ENCODE assay signal across 10 cellular contexts in genomic region chr21:42527127-42527488, GRCh38. TPM values are rescaled to one million over a fixed set of nuclear protein-coding genes. Genes with fewer than 3 reads are reported as not detected.
DNase-seq lines count a peak whose midpoint lies in the region; ATAC-seq and TF ChIP-seq lines count a peak whose summit lies in the region.
"Had no signal": no experiment of that assay in that cellular context is flagged by ENCODE, and none has a peak within 500 bp of the region (broad histone marks: within the 10 kb centered on the region; RNA-seq: fewer than 3 reads in every experiment).

No MANE protein-coding gene starts in this region.

- H3K36me3 ChIP-seq in breast epithelium (no peaks in the 10 kb centered on the region), mammary epithelial cell (ENCODE audit: insufficient read depth, low read length) (no peaks in the 10 kb centered on the region), mesenchymal stem cell (ENCODE audit: control insufficient read depth in 1 of 2, insufficient read depth in 2 of 2, low read depth in 1 of 2, low read length in 2 of 2) (peaks cover 0 to 46% of the 10 kb centered on the region in 2 experiments), transverse colon (no peaks in the 10 kb centered on the region), osteoblast (ENCODE audit: insufficient read depth, low read length) (no peaks in the 10 kb centered on the region)

- H3K9ac ChIP-seq in mammary epithelial cell (ENCODE audit: insufficient read depth, low read length) (no peak overlapping the region), mesenchymal stem cell (ENCODE audit: low read length) (no peak overlapping the region)

- H3K9me3 ChIP-seq in breast epithelium (no peaks in the 10 kb centered on the region), mammary epithelial cell (replicated peaks; ENCODE audit: insufficient read depth, low read length) (no peaks in the 10 kb centered on the region), mesenchymal stem cell (ENCODE audit: control insufficient read depth, low read length) (no peaks in the 10 kb centered on the region), transverse colon (no peaks in the 10 kb centered on the region), osteoblast (ENCODE audit: low read depth, low read length) (no peaks in the 10 kb centered on the region)

- H2BK5ac ChIP-seq in mesenchymal stem cell (ENCODE audit: low read depth, low read length, poor library complexity, severe bottlenecking) = no peak overlapping the region

- peaks cover 21% of the 10 kb centered on the region for H3K79me1 ChIP-seq in mesenchymal stem cell (replicated peaks; ENCODE audit: low read length, poor library complexity, severe bottlenecking)

- no peaks in the 10 kb centered on the region for H3K9me3 Mint-ChIP-seq in activated T-helper 1 cell treated with anti-CD3 and anti-CD28 coated beads, Interleukin-12 subunit alpha, Interleukin-12 subunit beta, Interleukin-2, Interleukin-4 antibody, amounts not matched to agents 30 ng/mL and 10 ng/mL and 1 ng/mL, durations not matched to agents 14 hours and 24 hours and 36 hours

- H3K79me2 ChIP-seq in mammary epithelial cell (ENCODE audit: insufficient read depth, low read length) (no peaks in the 10 kb centered on the region), osteoblast (ENCODE audit: insufficient read depth, low read length) (no peaks in the 10 kb centered on the region)

- H3K4me3 ChIP-seq in breast epithelium (no peak overlapping the region), mammary epithelial cell (replicated peaks in 1 of 3; ENCODE audit: insufficient read depth in 1 of 3, low read depth in 2 of 3, low read length in 3 of 3) (no peak overlapping the region), mesenchymal stem cell (ENCODE audit: insufficient read depth in 1 of 2, low read depth in 1 of 2, low read length in 2 of 2) (no peak overlapping the region), transverse colon (no peak overlapping the region), osteoblast (ENCODE audit: insufficient read depth, low read length) (no peak overlapping the region)
- H3K4me3 ChIP-seq: SK-N-MC had no signal

- H2AFZ ChIP-seq in mammary epithelial cell (ENCODE audit: low read depth, low read length) (no peak overlapping the region), mesenchymal stem cell (ENCODE audit: low read depth, low read length) (no peak overlapping the region), osteoblast (ENCODE audit: low read length) (no peak overlapping the region)

- no peak overlapping the region for H2BK120ac ChIP-seq in mesenchymal stem cell (ENCODE audit: low read depth, low read length)

- no peak overlapping the region for H3K18ac ChIP-seq in mesenchymal stem cell (ENCODE audit: low read depth in 1 of 2, low read length in 2 of 2)

- H2AK5ac ChIP-seq in mesenchymal stem cell (ENCODE audit: low read length, severe bottlenecking) = peak overlapping the region; percentile 81

- H4K20me1 ChIP-seq in mammary epithelial cell (ENCODE audit: insufficient read depth, low read length) = no peaks in the 10 kb centered on the region
- no peaks in the 10 kb centered on the region for H4K20me1 ChIP-seq in osteoblast (ENCODE audit: insufficient read depth, low read length)

- H2BK15ac ChIP-seq in mesenchymal stem cell (ENCODE audit: low read depth, poor library complexity, severe bottlenecking) = no peak overlapping the region

- ATAC-seq in GM18909 (IDR thresholded peaks at IDR 0.05; ENCODE audit: poor library complexity, unreplicated experiment) = no peak

- no peak overlapping the region for H2BK12ac ChIP-seq in mesenchymal stem cell (ENCODE audit: low read length in 2 of 2)

- H3K4me1 Mint-ChIP-seq in activated T-helper 1 cell treated with anti-CD3 and anti-CD28 coated beads, Interleukin-12 subunit alpha, Interleukin-12 subunit beta, Interleukin-2, Interleukin-4 antibody, amounts not matched to agents 30 ng/mL and 10 ng/mL and 1 ng/mL, durations not matched to agents 14 hours and 24 hours and 36 hours (ENCODE audit: low read depth) = peaks cover 58% of the 10 kb centered on the region

- DNase-seq in breast epithelium (ENCODE audit: low spot score in 2 of 2) = peak in 1 of 2 donors; percentile 13
- no peak for DNase-seq in mammary epithelial cell
- no peak for DNase-seq in activated T-helper 1 cell treated with anti-CD3 and anti-CD28 coated beads, Interleukin-12 subunit alpha, Interleukin-12 subunit beta, Interleukin-2, Interleukin-4 antibody, amounts not matched to agents 30 ng/mL and 10 ng/mL and 1 ng/mL, durations not matched to agents 14 hours and 24 hours and 36 hours (ENCODE audit: low spot score)
- no peak for DNase-seq in mesenchymal stem cell
- no peak for DNase-seq in transverse colon
- no peak for DNase-seq in KBM-7
- no peak for DNase-seq in osteoblast (ENCODE audit: insufficient read length, low spot score, missing footprints)
- DNase-seq: retina had no signal

- no peak for TF ChIP-seq POLR2A in breast epithelium (IDR thresholded peaks at IDR 0.05)
- no peak for TF ChIP-seq POLR2A in transverse colon (IDR thresholded peaks at IDR 0.05)

- BruUV-seq in mammary epithelial cell (replicated peaks; lab: Mats Ljungman, UMichigan) = no TSS peak

- TF ChIP-seq CTCF in breast epithelium (IDR thresholded peaks at IDR 0.05) (no peak), mammary epithelial cell (conservative IDR thresholded peaks at IDR 0.05 in 1 of 2, IDR thresholded peaks at IDR 0.05 in 1 of 2; ENCODE audit: extremely low read depth in 1 of 2, insufficient read depth in 1 of 2, low read depth in 1 of 2, low read length in 2 of 2) (no peak), transverse colon (IDR thresholded peaks at IDR 0.05) (no peak), osteoblast (IDR thresholded peaks at IDR 0.05; ENCODE audit: extremely low read depth, low read depth, low read length) (no peak)

- WGBS in mammary epithelial cell (ENCODE audit: low coverage, missing lambda C conversion rate) = 93% methylated on average over 3 of the region's 8 CpGs
- 89% methylated on average over 8 of the region's 8 CpGs for WGBS in mesenchymal stem cell
- whole genome bisulfite sequencing in transverse colon (ENCODE audit: low coverage in 1 of 2), 2 donors = 83% methylated on average over 1 to 8 of the region's 8 CpGs

- H3K27me3 ChIP-seq in breast epithelium = no peaks in the 10 kb centered on the region
- no peaks in the 10 kb centered on the region for H3K27me3 ChIP-seq in mammary epithelial cell (ENCODE audit: insufficient read depth, low read length)
- no peaks in the 10 kb centered on the region for H3K27me3 ChIP-seq in mesenchymal stem cell (ENCODE audit: control insufficient read depth in 1 of 2, insufficient read depth in 1 of 2, low read length in 2 of 2)
- no peaks in the 10 kb centered on the region for H3K27me3 ChIP-seq in transverse colon
- H3K27me3 ChIP-seq in osteoblast (ENCODE audit: insufficient read depth, low read length) = peaks cover 18% of the 10 kb centered on the region

- H3K14ac ChIP-seq in mesenchymal stem cell (ENCODE audit: low read length in 2 of 2) = no peak overlapping the region

- TF ChIP-seq EP300 in transverse colon (IDR thresholded peaks at IDR 0.05; ENCODE audit: low read depth) = no peak

- peak overlapping the region; percentile 87 for H3K27ac Mint-ChIP-seq in activated T-helper 1 cell treated with anti-CD3 and anti-CD28 coated beads, Interleukin-12 subunit alpha, Interleukin-12 subunit beta, Interleukin-2, Interleukin-4 antibody, amounts not matched to agents 30 ng/mL and 10 ng/mL and 1 ng/mL, durations not matched to agents 14 hours and 24 hours and 36 hours

- peaks cover 0 to 4% of the 10 kb centered on the region in 2 donors for H3K4me1 ChIP-seq in breast epithelium
- peaks cover 13% of the 10 kb centered on the region for H3K4me1 ChIP-seq in mammary epithelial cell (ENCODE audit: insufficient read depth, low read length)
- peaks cover 29% of the 10 kb centered on the region for H3K4me1 ChIP-seq in mesenchymal stem cell (ENCODE audit: control insufficient read depth, insufficient read depth, low read depth, low read length)
- peaks cover 42 to 56% (median 53%) of the 10 kb centered on the region in 4 donors for H3K4me1 ChIP-seq in transverse colon
- peaks cover 9% of the 10 kb centered on the region for H3K4me1 ChIP-seq in osteoblast (ENCODE audit: insufficient read depth, low read length)

- peak overlapping the region; percentile 37 for H3K4me3 Mint-ChIP-seq in activated T-helper 1 cell treated with anti-CD3 and anti-CD28 coated beads, Interleukin-12 subunit alpha, Interleukin-12 subunit beta, Interleukin-2, Interleukin-4 antibody, amounts not matched to agents 30 ng/mL and 10 ng/mL and 1 ng/mL, durations not matched to agents 14 hours and 24 hours and 36 hours

- H4K8ac ChIP-seq in mesenchymal stem cell (ENCODE audit: low read length) = no peak overlapping the region

- peaks cover 36% of the 10 kb centered on the region for H3K36me3 Mint-ChIP-seq in activated T-helper 1 cell treated with anti-CD3 and anti-CD28 coated beads, Interleukin-12 subunit alpha, Interleukin-12 subunit beta, Interleukin-2, Interleukin-4 antibody, amounts not matched to agents 30 ng/mL and 10 ng/mL and 1 ng/mL, durations not matched to agents 14 hours and 24 hours and 36 hours (ENCODE audit: low read depth)

- no peaks in the 10 kb centered on the region for H3K27me3 Mint-ChIP-seq in activated T-helper 1 cell treated with anti-CD3 and anti-CD28 coated beads, Interleukin-12 subunit alpha, Interleukin-12 subunit beta, Interleukin-2, Interleukin-4 antibody, amounts not matched to agents 30 ng/mL and 10 ng/mL and 1 ng/mL, durations not matched to agents 14 hours and 24 hours and 36 hours (ENCODE audit: insufficient read depth)

- in situ Hi-C loops in mammary epithelial cell (cut with MboI; ENCODE audit: low sequenced_read_pairs in 2 of 2) (no loop called here), transverse colon (cut with MboI; ENCODE audit: low pct_ligation_motif_present in 1 of 4, low pct_unique_long_range_greater_than_20kb in 1 of 4, low sequenced_read_pairs in 3 of 4) (no loop called here), KBM-7 (cut with MboI; ENCODE audit: low pct_unique_long_range_greater_than_20kb, low sequenced_read_pairs) (no loop called here)

- H3K4ac ChIP-seq in mesenchymal stem cell (ENCODE audit: low read depth in 1 of 2, low read length in 2 of 2) = no peak overlapping the region

- CTCF ChIA-PET in mammary epithelial cell (lab: Charles Lee; ENCODE audit: low non-redundant PET) = no interaction called here

- intact Hi-C loops in breast epithelium (cut with DNase I; ENCODE audit: low total_unique reads) = no loop called here
- intact Hi-C loops in mammary epithelial cell (cut with micrococcal nuclease) = no loop called here
- intact Hi-C loops in activated T-helper 1 cell treated with anti-CD3 and anti-CD28 coated beads, Interleukin-12 subunit alpha, Interleukin-12 subunit beta, Interleukin-2, Interleukin-4 antibody, amounts not matched to agents 30 ng/mL and 10 ng/mL and 1 ng/mL, durations not matched to agents 14 hours and 24 hours and 36 hours (cut with micrococcal nuclease) = loop anchor here (1.0 to 5.0 kb wide), 8 partner anchors 13 to 380 kb away; partner anchors contain the start of genes RSPH1 and UBASH3A
- intact Hi-C loops in transverse colon (cut with DNase I; ENCODE audit: low total_unique reads) = loop anchor here (5.0 kb wide), 1 partner anchor 365 kb away; the partner anchor contains the start of gene NDUFV3

- dilution Hi-C loops in mammary epithelial cell (cut with HindIII; ENCODE audit: low sequenced_read_pairs) = loop anchor here (5.0 kb wide), 1 partner anchor 35 kb away; no protein-coding TSS in a partner anchor

- H3K23ac ChIP-seq in mesenchymal stem cell (ENCODE audit: low read length in 2 of 2) = no peak overlapping the region

- no peak overlapping the region for H4K91ac ChIP-seq in mesenchymal stem cell (ENCODE audit: low read length)

- peak overlapping the region; percentile 76 to 84 for H3K27ac ChIP-seq in breast epithelium
- no peak overlapping the region for H3K27ac ChIP-seq in mammary epithelial cell (ENCODE audit: insufficient read depth, low read depth, low read length)
- H3K27ac ChIP-seq in mesenchymal stem cell (ENCODE audit: low read length, poor library complexity, severe bottlenecking) = no peak overlapping the region
- peak overlapping the region; percentile 81 to 86 (median 84) for H3K27ac ChIP-seq in transverse colon
- no peak overlapping the region for H3K27ac ChIP-seq in osteoblast (ENCODE audit: low read depth, low read length)
- H3K27ac ChIP-seq: SK-N-MC had no signal

- H3K4me2 ChIP-seq in mammary epithelial cell (ENCODE audit: insufficient read depth, low read depth, low read length) (no peak overlapping the region), mesenchymal stem cell (ENCODE audit: low read length, poor library complexity, severe bottlenecking) (no peak overlapping the region), osteoblast (ENCODE audit: insufficient read depth, low read length) (no peak overlapping the region)

RNA-seq across cellular contexts. Expression of gene SLC37A1, which starts 13.5 kb away (rescaled TPM):
- 10 to 100 TPM in 2 of 3 donors, 1 to 10 TPM in 1; 7.5 to 18.4 (median 18.4) TPM for total RNA-seq in breast epithelium
- total RNA-seq in mammary epithelial cell = 1 to 10 TPM; 7.7 to 8.7 TPM
- polyA plus RNA-seq in mammary epithelial cell = 3.9 TPM
- 5.0 TPM for polyA minus RNA-seq in mammary epithelial cell
- 21.9 and 25.0 TPM in 2 replicates for total RNA-seq in activated T-helper 1 cell treated with anti-CD3 and anti-CD28 coated beads, Interleukin-12 subunit alpha, Interleukin-12 subunit beta, Interleukin-2, Interleukin-4 antibody, amounts not matched to agents 30 ng/mL and 10 ng/mL and 1 ng/mL, durations not matched to agents 14 hours and 24 hours and 36 hours
- polyA plus RNA-seq in mesenchymal stem cell (2013, experiment 1 of 2) = 3.0 TPM
- 3.2 TPM for polyA plus RNA-seq in mesenchymal stem cell (2013, experiment 2 of 2)
- total RNA-seq in transverse colon = 100 to 1,000 TPM in 3 of 4 donors, 10 to 100 TPM in 1; 80.8 to 139 (median 117) TPM
- total RNA-seq in osteoblast = 5.9 and 6.9 TPM in 2 replicates

RNA-seq across cellular contexts. Expression of gene RSPH1, which starts 31.1 kb away (rescaled TPM):
- total RNA-seq in breast epithelium (1 to 10 TPM in 1 of 3 donors, under 1 TPM in 2; 0.48 to 2.3 (median 0.88) TPM), mammary epithelial cell (under 1 TPM; 0.50 to 0.66 TPM), transverse colon (1 to 10 TPM in 3 of 4 donors, under 1 TPM in 1; 0.80 to 10.0 (median 8.0) TPM), osteoblast (0.29 TPM in 1 of 2 replicates, not detected in the other)
- 0.35 TPM for polyA plus RNA-seq in mammary epithelial cell
- polyA minus RNA-seq in mammary epithelial cell = not detected
- total RNA-seq in activated T-helper 1 cell treated with anti-CD3 and anti-CD28 coated beads, Interleukin-12 subunit alpha, Interleukin-12 subunit beta, Interleukin-2, Interleukin-4 antibody, amounts not matched to agents 30 ng/mL and 10 ng/mL and 1 ng/mL, durations not matched to agents 14 hours and 24 hours and 36 hours = not detected in 2 replicates
- polyA plus RNA-seq in mesenchymal stem cell (2013, experiment 1 of 2) = 0.10 TPM
- 0.10 TPM for polyA plus RNA-seq in mesenchymal stem cell (2013, experiment 2 of 2)

Comparison
In these comparisons a context has a peak if more than half of its experiments do, and no peak if none do; other contexts are left out.
1. H3K27ac ChIP-seq: peak in breast epithelium (2 of 2) and transverse colon (4 of 4); none in mammary epithelial cell (single experiment), mesenchymal stem cell (single experiment) and osteoblast (single experiment).
2. intact Hi-C loops: an anchor here in activated T-helper 1 cell treated with anti-CD3 and anti-CD28 coated beads, Interleukin-12 subunit alpha, Interleukin-12 subunit beta, Interleukin-2, Interleukin-4 antibody, amounts not matched to agents 30 ng/mL and 10 ng/mL and 1 ng/mL, durations not matched to agents 14 hours and 24 hours and 36 hours (1.0 to 5.0 kb wide) and transverse colon (5.0 kb wide); none called in breast epithelium and mammary epithelial cell.